16 cellular contexts compared by ENCODE assay signal in the genomic region with DNA sequence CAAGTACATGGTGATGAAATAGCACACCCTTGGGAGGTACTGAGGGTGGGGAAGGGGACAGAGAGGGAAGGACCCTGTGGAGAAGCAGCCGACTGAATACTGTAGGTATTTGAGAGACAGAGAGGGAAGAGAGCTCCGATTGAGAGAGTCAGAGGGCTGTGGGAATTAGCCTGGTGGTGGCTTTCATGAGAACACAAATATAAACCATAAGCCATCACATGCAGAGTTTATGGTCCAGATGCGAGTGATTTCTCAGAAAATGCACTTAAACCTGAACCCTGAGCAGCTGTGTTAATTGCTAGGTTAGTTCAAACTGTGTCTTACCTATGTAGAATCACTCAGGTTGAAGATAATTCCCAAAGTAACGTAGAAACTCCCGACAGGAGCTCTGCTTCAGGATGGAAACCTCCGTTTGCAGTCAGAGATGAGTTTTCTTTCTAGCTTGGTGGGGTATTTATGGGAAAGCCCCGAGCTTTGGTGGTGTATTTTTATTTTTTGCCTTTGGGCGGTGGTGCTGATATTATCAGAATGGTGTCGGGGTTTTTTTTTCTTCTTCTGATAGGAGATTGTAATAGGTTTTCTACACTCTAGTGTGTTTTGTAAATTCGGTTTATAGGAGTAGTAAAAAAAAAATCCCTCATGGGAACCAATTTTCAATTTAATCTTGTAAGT.
DNase-seq lines count a peak whose midpoint lies in the region; ATAC-seq and TF ChIP-seq lines count a peak whose summit lies in the region.
"Had no signal": no experiment of that assay in that cellular context is flagged by ENCODE, and none has a peak within 500 bp of the region (broad histone marks: within the 10 kb centered on the region; RNA-seq: fewer than 3 reads in every experiment).

No MANE protein-coding gene starts in this region.

- H3K27ac Mint-ChIP-seq in activated T-cell treated with anti-CD3 and anti-CD28 coated beads, Interleukin-2, amount 50 U/mL, for 72 hours = peak overlapping the region; percentile 40
- H3K27ac Mint-ChIP-seq in activated T-helper 1 cell treated with anti-CD3 and anti-CD28 coated beads, Interleukin-12 subunit alpha, Interleukin-12 subunit beta, Interleukin-2, Interleukin-4 antibody, amounts not matched to agents 30 ng/mL and 10 ng/mL and 1 ng/mL, durations not matched to agents 14 hours and 24 hours and 36 hours = peak overlapping the region; percentile 16
- peak overlapping the region; percentile 77 to 80 for H3K27ac Mint-ChIP-seq in natural killer cell

- no peak for ATAC-seq in activated T-cell treated with anti-CD3 and anti-CD28 coated beads, Interleukin-2, amount 50 U/mL, for 72 hours (replicated peaks in 1 of 2)
- ATAC-seq in natural killer cell (peak; percentile 69 to 86 (median 80)), HG03571 (IDR thresholded peaks at IDR 0.05; ENCODE audit: unreplicated experiment) (no peak), GM18873 (IDR thresholded peaks at IDR 0.05; ENCODE audit: low FRiP score, unreplicated experiment) (no peak)

- H3K4me3 ChIP-seq in GM06990 (replicated peaks; ENCODE audit: low read depth, low read length) = peak overlapping the region; percentile 28
- H3K4me3 ChIP-seq: MG63, PC-9 had no signal

- H3K4me3 Mint-ChIP-seq in activated T-cell treated with anti-CD3 and anti-CD28 coated beads, Interleukin-2, amount 50 U/mL, for 72 hours = peak overlapping the region in 1 of 2 donors; percentile 64
- peak overlapping the region; percentile 10 for H3K4me3 Mint-ChIP-seq in activated T-helper 1 cell treated with anti-CD3 and anti-CD28 coated beads, Interleukin-12 subunit alpha, Interleukin-12 subunit beta, Interleukin-2, Interleukin-4 antibody, amounts not matched to agents 30 ng/mL and 10 ng/mL and 1 ng/mL, durations not matched to agents 14 hours and 24 hours and 36 hours
- H3K4me3 Mint-ChIP-seq in natural killer cell = peak overlapping the region; percentile 75

- no peaks in the 10 kb centered on the region for H3K36me3 ChIP-seq in GM06990 (ENCODE audit: control insufficient read depth, insufficient read depth, low read length)
- H3K36me3 ChIP-seq: BE2C had no signal

- no peaks in the 10 kb centered on the region for H3K9me3 Mint-ChIP-seq in activated T-cell treated with anti-CD3 and anti-CD28 coated beads, Interleukin-2, amount 50 U/mL, for 72 hours
- H3K9me3 Mint-ChIP-seq in activated T-helper 1 cell treated with anti-CD3 and anti-CD28 coated beads, Interleukin-12 subunit alpha, Interleukin-12 subunit beta, Interleukin-2, Interleukin-4 antibody, amounts not matched to agents 30 ng/mL and 10 ng/mL and 1 ng/mL, durations not matched to agents 14 hours and 24 hours and 36 hours = peaks cover 5% of the 10 kb centered on the region
- no peaks in the 10 kb centered on the region for H3K9me3 Mint-ChIP-seq in natural killer cell

- peaks cover 16 to 40% of the 10 kb centered on the region in 2 donors for H3K36me3 Mint-ChIP-seq in activated T-cell treated with anti-CD3 and anti-CD28 coated beads, Interleukin-2, amount 50 U/mL, for 72 hours (ENCODE audit: insufficient read depth in 2 of 2)
- H3K36me3 Mint-ChIP-seq in activated T-helper 1 cell treated with anti-CD3 and anti-CD28 coated beads, Interleukin-12 subunit alpha, Interleukin-12 subunit beta, Interleukin-2, Interleukin-4 antibody, amounts not matched to agents 30 ng/mL and 10 ng/mL and 1 ng/mL, durations not matched to agents 14 hours and 24 hours and 36 hours (ENCODE audit: low read depth) = peaks cover 59% of the 10 kb centered on the region
- no peaks in the 10 kb centered on the region for H3K36me3 Mint-ChIP-seq in natural killer cell

- TF ChIP-seq CTCF in GM06990 (IDR thresholded peaks at IDR 0.05; ENCODE audit: insufficient read depth, low read length, poor library complexity, severe bottlenecking) (no peak), natural killer cell (IDR thresholded peaks at IDR 0.05) (no peak)

- intact Hi-C loops in activated T-helper 1 cell treated with anti-CD3 and anti-CD28 coated beads, Interleukin-12 subunit alpha, Interleukin-12 subunit beta, Interleukin-2, Interleukin-4 antibody, amounts not matched to agents 30 ng/mL and 10 ng/mL and 1 ng/mL, durations not matched to agents 14 hours and 24 hours and 36 hours (cut with micrococcal nuclease) = no loop called here
- intact Hi-C loops in natural killer cell (cut with micrococcal nuclease) = no loop called here

- no peaks in the 10 kb centered on the region for H3K27me3 Mint-ChIP-seq in activated T-cell treated with anti-CD3 and anti-CD28 coated beads, Interleukin-2, amount 50 U/mL, for 72 hours (ENCODE audit: low read depth)
- no peaks in the 10 kb centered on the region for H3K27me3 Mint-ChIP-seq in activated T-helper 1 cell treated with anti-CD3 and anti-CD28 coated beads, Interleukin-12 subunit alpha, Interleukin-12 subunit beta, Interleukin-2, Interleukin-4 antibody, amounts not matched to agents 30 ng/mL and 10 ng/mL and 1 ng/mL, durations not matched to agents 14 hours and 24 hours and 36 hours (ENCODE audit: insufficient read depth)
- no peaks in the 10 kb centered on the region for H3K27me3 Mint-ChIP-seq in natural killer cell (ENCODE audit: low read depth in 2 of 2)

- H3K4me1 Mint-ChIP-seq in activated T-cell treated with anti-CD3 and anti-CD28 coated beads, Interleukin-2, amount 50 U/mL, for 72 hours (ENCODE audit: low read depth) = peaks cover 49% of the 10 kb centered on the region
- H3K4me1 Mint-ChIP-seq in activated T-helper 1 cell treated with anti-CD3 and anti-CD28 coated beads, Interleukin-12 subunit alpha, Interleukin-12 subunit beta, Interleukin-2, Interleukin-4 antibody, amounts not matched to agents 30 ng/mL and 10 ng/mL and 1 ng/mL, durations not matched to agents 14 hours and 24 hours and 36 hours (ENCODE audit: low read depth) = peaks cover 53% of the 10 kb centered on the region
- peaks cover 19 to 21% of the 10 kb centered on the region in 2 donors for H3K4me1 Mint-ChIP-seq in natural killer cell

- no peak for DNase-seq in activated T-cell treated with anti-CD3 and anti-CD28 coated beads, Interleukin-2, amount 50 U/mL, for 72 hours
- no peak for DNase-seq in activated T-cell treated with anti-CD3 and anti-CD28 coated beads for 4 hours
- no peak for DNase-seq in GM06990 (ENCODE audit: extremely low read depth, insufficient read length)
- no peak for DNase-seq in activated T-helper 1 cell treated with anti-CD3 and anti-CD28 coated beads, Interleukin-12 subunit alpha, Interleukin-12 subunit beta, Interleukin-2, Interleukin-4 antibody, amounts not matched to agents 30 ng/mL and 10 ng/mL and 1 ng/mL, durations not matched to agents 14 hours and 24 hours and 36 hours (ENCODE audit: low spot score)
- DNase-seq in natural killer cell = no peak
- DNase-seq in stimulated activated CD4-positive, alpha-beta T cell treated with anti-CD3 and anti-CD28 coated beads, Interleukin-15, amount 100 ng/mL, for 24 hours = no peak
- DNase-seq: BE2C, DMS153, H7, MG63, NCI-H1105 treated with DMSO at 0.1 percent for 48 hours, NCI-H187, NCI-H446, PC-9 had no signal

- H3K27me3 ChIP-seq in GM06990 (replicated peaks; ENCODE audit: control insufficient read depth, insufficient read depth, low read length) = peaks cover 2% of the 10 kb centered on the region; the same call in 1 of the 2 replicates
- H3K27me3 ChIP-seq: BE2C, MG63 had no signal

Comparison
In these comparisons a context has a peak if more than half of its experiments do, and no peak if none do; other contexts are left out.
1. ATAC-seq: peak in natural killer cell (3 of 3); none in activated T-cell treated with anti-CD3 and anti-CD28 coated beads, Interleukin-2, amount 50 U/mL, for 72 hours (0 of 2), HG03571 (single experiment) and GM18873 (single experiment).
2. H3K27ac Mint-ChIP-seq: peak in every context shown above with its lines; median percentile 78 in natural killer cell; 40 in activated T-cell treated with anti-CD3 and anti-CD28 coated beads, Interleukin-2, amount 50 U/mL, for 72 hours; 16 in activated T-helper 1 cell treated with anti-CD3 and anti-CD28 coated beads, Interleukin-12 subunit alpha, Interleukin-12 subunit beta, Interleukin-2, Interleukin-4 antibody, amounts not matched to agents 30 ng/mL and 10 ng/mL and 1 ng/mL, durations not matched to agents 14 hours and 24 hours and 36 hours.